In the genomic region with DNA sequence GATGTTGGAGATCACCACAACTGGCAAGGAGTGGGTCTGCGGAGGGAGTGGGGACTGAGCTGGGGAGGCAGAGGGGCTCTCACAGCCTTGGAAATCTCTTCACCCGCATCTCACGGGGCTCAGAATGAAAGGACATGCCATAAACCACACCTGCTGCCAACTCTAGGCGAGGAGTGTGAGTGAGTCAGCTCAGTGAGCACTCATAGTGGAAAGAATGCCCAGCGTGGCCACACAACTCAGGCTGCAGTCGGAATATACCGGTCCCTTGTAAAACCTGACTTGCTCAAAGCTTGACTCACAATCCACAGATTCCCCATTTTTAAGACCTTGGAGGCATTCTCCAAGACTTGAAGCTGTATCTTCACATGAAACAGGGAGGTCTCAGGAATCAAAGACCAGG, we compare ENCODE assay signal across 10 cellular contexts. TPM values are rescaled to one million over a fixed set of nuclear protein-coding genes. Genes with fewer than 3 reads are reported as not detected.
DNase-seq lines count a peak whose midpoint lies in the region; ATAC-seq and TF ChIP-seq lines count a peak whose summit lies in the region.
"Had no signal": no experiment of that assay in that cellular context is flagged by ENCODE, and none has a peak within 500 bp of the region (broad histone marks: within the 10 kb centered on the region; RNA-seq: fewer than 3 reads in every experiment).

No MANE protein-coding gene starts in this region.

- WGBS in esophagus squamous epithelium, 2 donors, result 17 to 75% methylated on average over 4 to 7 of the region's 7 CpGs

- H3K9me3 Mint-ChIP-seq in CD4-positive, alpha-beta memory T cell, result peaks cover 0 to 1% (median 0%) of the 10 kb centered on the region in 8 donors
- no peaks in the 10 kb centered on the region for H3K9me3 Mint-ChIP-seq in naive thymus-derived CD8-positive, alpha-beta T cell

- H3K27me3 Mint-ChIP-seq in CD4-positive, alpha-beta memory T cell, result no peaks in the 10 kb centered on the region
- H3K27me3 Mint-ChIP-seq in naive thymus-derived CD8-positive, alpha-beta T cell, result no peaks in the 10 kb centered on the region

- peaks cover 12 to 30% (median 19%) of the 10 kb centered on the region in 4 donors for H3K4me1 Mint-ChIP-seq in CD4-positive, alpha-beta memory T cell
- H3K4me1 Mint-ChIP-seq in naive thymus-derived CD8-positive, alpha-beta T cell, result peaks cover 2 to 36% (median 31%) of the 10 kb centered on the region in 4 donors

- H3K4me3 Mint-ChIP-seq in CD4-positive, alpha-beta memory T cell, result no peak overlapping the region
- no peak overlapping the region for H3K4me3 Mint-ChIP-seq in naive thymus-derived CD8-positive, alpha-beta T cell

- intact Hi-C loops in esophagus squamous epithelium (cut with DNase I), result no loop called here
- intact Hi-C loops in CD4-positive, alpha-beta memory T cell (cut with micrococcal nuclease), result no loop called here

- no peak overlapping the region for H3K4me3 ChIP-seq in esophagus squamous epithelium
- no peak overlapping the region for H3K4me3 ChIP-seq in rectal smooth muscle tissue (ENCODE audit: low read length)
- H3K4me3 ChIP-seq in CD4-positive, alpha-beta memory T cell (ENCODE audit: low read length in 2 of 2), result no peak overlapping the region
- H3K4me3 ChIP-seq: heart right ventricle had no signal

- H3K4me1 ChIP-seq in esophagus squamous epithelium, result peaks cover 9 to 51% (median 11%) of the 10 kb centered on the region in 3 donors
- peaks cover 21% of the 10 kb centered on the region for H3K4me1 ChIP-seq in rectal smooth muscle tissue (ENCODE audit: control insufficient read depth, insufficient read depth, low read length)
- H3K4me1 ChIP-seq in CD4-positive, alpha-beta memory T cell (ENCODE audit: insufficient read depth, low read length), result peaks cover 14% of the 10 kb centered on the region

- POLR2A ChIA-PET in CD4-positive, alpha-beta memory T cell (lab: Charles Lee; ENCODE audit: partially characterized antibody), result interaction anchor here (1.1 kb wide), 1 partner anchor 64 kb away, joined by 4 read pairs; the partner anchor contains the start of gene STAT3
- POLR2A ChIA-PET in naive thymus-derived CD8-positive, alpha-beta T cell (lab: Charles Lee), result interaction anchor here (0.8 to 1.1 kb wide), 2 partner anchors 64 to 76 kb away, joined by 3 to 5 read pairs; partner anchors contain the start of gene STAT3

- CTCF ChIA-PET in CD4-positive, alpha-beta memory T cell (lab: Charles Lee; ENCODE audit: partially characterized antibody), result interaction anchor here (0.9 to 21.6 kb wide), 7 partner anchors 10 to 202 kb away, joined by 3 to 504 read pairs (median 4); no protein-coding TSS in a partner anchor

- H3K27ac Mint-ChIP-seq in CD4-positive, alpha-beta memory T cell, result peak overlapping the region in 2 of 7 donors; percentile 7 to 15
- H3K27ac Mint-ChIP-seq in naive thymus-derived CD8-positive, alpha-beta T cell, result no peak overlapping the region

- DNase-seq in GM04504 (ENCODE audit: low read depth) (peak; percentile 82), esophagus squamous epithelium (lab: John Stamatoyannopoulos, UW) (no peak), NCI-H2171 (lab: John Stamatoyannopoulos, UW) (no peak)
- DNase-seq in stimulated activated naive CD4-positive, alpha-beta T cell (lab: John Stamatoyannopoulos, UW), result no peak
- no peak for DNase-seq in CD4-positive, alpha-beta memory T cell
- no peak for DNase-seq in naive thymus-derived CD8-positive, alpha-beta T cell
- DNase-seq: heart right ventricle, RPMI8226 had no signal

- H3K9ac ChIP-seq in rectal smooth muscle tissue (ENCODE audit: low read length), result no peak overlapping the region

- H3K27me3 ChIP-seq in esophagus squamous epithelium (no peaks in the 10 kb centered on the region), rectal smooth muscle tissue (ENCODE audit: control insufficient read depth, insufficient read depth, low read length) (no peaks in the 10 kb centered on the region)
- no peaks in the 10 kb centered on the region for H3K27me3 ChIP-seq in CD4-positive, alpha-beta memory T cell (ENCODE audit: insufficient read depth, low read length)
- H3K27me3 ChIP-seq: heart right ventricle had no signal

- peak; percentile 76 for ATAC-seq in SK-N-SH treated with all-trans-retinoic acid at 6 μM for 48 hours
- no peak for ATAC-seq in naive thymus-derived CD8-positive, alpha-beta T cell

- H3K9me3 ChIP-seq in esophagus squamous epithelium, result no peaks in the 10 kb centered on the region
- H3K9me3 ChIP-seq in CD4-positive, alpha-beta memory T cell (ENCODE audit: control insufficient read depth in 1 of 2, low read length in 2 of 2), result no peaks in the 10 kb centered on the region
- H3K9me3 ChIP-seq: heart right ventricle had no signal

- H3K36me3 ChIP-seq in esophagus squamous epithelium (peaks cover 27 to 100% (median 34%) of the 10 kb centered on the region in 3 donors), rectal smooth muscle tissue (ENCODE audit: control insufficient read depth, insufficient read depth, low read length) (peaks cover 22% of the 10 kb centered on the region)
- H3K36me3 ChIP-seq in CD4-positive, alpha-beta memory T cell (ENCODE audit: insufficient read depth, low read length), result peaks cover 44% of the 10 kb centered on the region

- no peak for TF ChIP-seq CTCF in esophagus squamous epithelium (IDR thresholded peaks at IDR 0.05)

- no peak for TF ChIP-seq POLR2A in esophagus squamous epithelium (IDR thresholded peaks at IDR 0.05)

- H3K27ac ChIP-seq in esophagus squamous epithelium (peak overlapping the region in 3 of 4 donors; percentile 17 to 44 (median 42)), rectal smooth muscle tissue (ENCODE audit: low read depth, low read length) (peak overlapping the region; percentile 56)
- no peak overlapping the region for H3K27ac ChIP-seq in CD4-positive, alpha-beta memory T cell (ENCODE audit: low read depth, low read length)

- peaks cover 43 to 73% of the 10 kb centered on the region in 2 donors for H3K36me3 Mint-ChIP-seq in CD4-positive, alpha-beta memory T cell
- H3K36me3 Mint-ChIP-seq in naive thymus-derived CD8-positive, alpha-beta T cell, result peaks cover 0 to 86% (median 20%) of the 10 kb centered on the region in 3 donors

TF ChIP-seq in SK-N-SH treated with all-trans-retinoic acid at 6 μM for 48 hours, 23 proteins besides CTCF, POLR2A, EP300 and RAD21 (continues in another document):
- TF ChIP-seq, protein P1, sequence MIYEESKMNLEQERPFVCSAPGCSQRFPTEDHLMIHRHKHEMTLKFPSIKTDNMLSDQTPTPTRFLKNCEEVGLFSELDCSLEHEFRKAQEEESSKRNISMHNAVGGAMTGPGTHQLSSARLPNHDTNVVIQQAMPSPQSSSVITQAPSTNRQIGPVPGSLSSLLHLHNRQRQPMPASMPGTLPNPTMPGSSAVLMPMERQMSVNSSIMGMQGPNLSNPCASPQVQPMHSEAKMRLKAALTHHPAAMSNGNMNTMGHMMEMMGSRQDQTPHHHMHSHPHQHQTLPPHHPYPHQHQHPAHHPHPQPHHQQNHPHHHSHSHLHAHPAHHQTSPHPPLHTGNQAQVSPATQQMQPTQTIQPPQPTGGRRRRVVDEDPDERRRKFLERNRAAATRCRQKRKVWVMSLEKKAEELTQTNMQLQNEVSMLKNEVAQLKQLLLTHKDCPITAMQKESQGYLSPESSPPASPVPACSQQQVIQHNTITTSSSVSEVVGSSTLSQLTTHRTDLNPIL (CRISPR knock-in tag; IDR thresholded peaks at IDR 0.05; ENCODE audit: low read depth), result no peak
- TF ChIP-seq TCF4 (CRISPR knock-in tag; IDR thresholded peaks at IDR 0.05; ENCODE audit: borderline replicate concordance) (no peak), ZNF70 (CRISPR knock-in tag; IDR thresholded peaks at IDR 0.05) (no peak), GLIS3 (CRISPR knock-in tag; IDR thresholded peaks at IDR 0.05) (no peak), PPARA (CRISPR knock-in tag; IDR thresholded peaks at IDR 0.05; ENCODE audit: borderline replicate concordance) (no peak), ARNTL (CRISPR knock-in tag; IDR thresholded peaks at IDR 0.05; ENCODE audit: borderline replicate concordance, low read depth) (no peak), OSR1 (CRISPR knock-in tag; IDR thresholded peaks at IDR 0.05) (no peak)
- TF ChIP-seq, protein P2, sequence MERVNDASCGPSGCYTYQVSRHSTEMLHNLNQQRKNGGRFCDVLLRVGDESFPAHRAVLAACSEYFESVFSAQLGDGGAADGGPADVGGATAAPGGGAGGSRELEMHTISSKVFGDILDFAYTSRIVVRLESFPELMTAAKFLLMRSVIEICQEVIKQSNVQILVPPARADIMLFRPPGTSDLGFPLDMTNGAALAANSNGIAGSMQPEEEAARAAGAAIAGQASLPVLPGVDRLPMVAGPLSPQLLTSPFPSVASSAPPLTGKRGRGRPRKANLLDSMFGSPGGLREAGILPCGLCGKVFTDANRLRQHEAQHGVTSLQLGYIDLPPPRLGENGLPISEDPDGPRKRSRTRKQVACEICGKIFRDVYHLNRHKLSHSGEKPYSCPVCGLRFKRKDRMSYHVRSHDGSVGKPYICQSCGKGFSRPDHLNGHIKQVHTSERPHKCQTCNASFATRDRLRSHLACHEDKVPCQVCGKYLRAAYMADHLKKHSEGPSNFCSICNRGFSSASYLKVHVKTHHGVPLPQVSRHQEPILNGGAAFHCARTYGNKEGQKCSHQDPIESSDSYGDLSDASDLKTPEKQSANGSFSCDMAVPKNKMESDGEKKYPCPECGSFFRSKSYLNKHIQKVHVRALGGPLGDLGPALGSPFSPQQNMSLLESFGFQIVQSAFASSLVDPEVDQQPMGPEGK (CRISPR knock-in tag; IDR thresholded peaks at IDR 0.05; ENCODE audit: borderline replicate concordance), result no peak

RNA-seq across cellular contexts. Expression of gene STAT5A, which starts 36.7 kb away (rescaled TPM):
- 10 to 100 TPM in 3 of 4 donors, 1 to 10 TPM in 1; 7.3 to 34.3 (median 14.0) TPM for total RNA-seq in esophagus squamous epithelium
- total RNA-seq in CD4-positive, alpha-beta memory T cell, result 100 to 1,000 TPM; 130 to 133 TPM
- 10 to 100 TPM; 66.7 to 94.6 TPM for polyA plus RNA-seq in CD4-positive, alpha-beta memory T cell
- 100 to 1,000 TPM; 117 to 122 TPM for total RNA-seq in naive thymus-derived CD8-positive, alpha-beta T cell
- polyA plus RNA-seq in naive thymus-derived CD8-positive, alpha-beta T cell, result 100 to 1,000 TPM in 1 of 3 donors, 10 to 100 TPM in 2; 59.6 to 115 (median 89.1) TPM

RNA-seq across cellular contexts. Expression of gene STAT5B, which starts 48.8 kb away (rescaled TPM):
- 10 to 100 TPM; 17.9 to 57.6 (median 19.5) TPM for total RNA-seq in esophagus squamous epithelium
- 100 to 1,000 TPM; 244 to 261 TPM for total RNA-seq in CD4-positive, alpha-beta memory T cell
- polyA plus RNA-seq in CD4-positive, alpha-beta memory T cell, result 100 to 1,000 TPM in 1 of 2 donors, 10 to 100 TPM in 1; 91.3 to 146 TPM
- 100 to 1,000 TPM; 137 to 149 TPM for total RNA-seq in naive thymus-derived CD8-positive, alpha-beta T cell
- polyA plus RNA-seq in naive thymus-derived CD8-positive, alpha-beta T cell, result 10 to 100 TPM; 66.3 to 94.0 (median 82.8) TPM
